Comparison of ENCODE assay signal across 15 cellular contexts in genomic region chr2:9168851-9169250, GRCh38. TPM values are rescaled to one million over a fixed set of nuclear protein-coding genes. Genes with fewer than 3 reads are reported as not detected.
DNase-seq lines count a peak whose midpoint lies in the region; ATAC-seq and TF ChIP-seq lines count a peak whose summit lies in the region.
"Had no signal": no experiment of that assay in that cellular context is flagged by ENCODE, and none has a peak within 500 bp of the region (broad histone marks: within the 10 kb centered on the region; RNA-seq: fewer than 3 reads in every experiment).

No MANE protein-coding gene starts in this region.

- ATAC-seq in HG02938 (IDR thresholded peaks at IDR 0.05; ENCODE audit: unreplicated experiment), result no peak
- ATAC-seq: activated CD8-positive, alpha-beta T cell treated with anti-CD3 and anti-CD28 coated beads, Interleukin-2, amount 10 ng/mL, durations not matched to agents 7 days and 5 days had no signal

- peak overlapping the region; percentile 30 for H3K27ac Mint-ChIP-seq in chondrocyte (ENCODE audit: unreplicated experiment)
- H3K27ac Mint-ChIP-seq: activated CD8-positive, alpha-beta T cell treated with anti-CD3 and anti-CD28 coated beads, Interleukin-2, amount 10 ng/mL, durations not matched to agents 7 days and 5 days; CD8-positive, alpha-beta memory T cell had no signal

- H3K4me1 Mint-ChIP-seq in chondrocyte (ENCODE audit: low read depth), result peaks cover 43% of the 10 kb centered on the region
- H3K4me1 Mint-ChIP-seq: CD8-positive, alpha-beta memory T cell had no signal

- H3K36me3 Mint-ChIP-seq in chondrocyte (ENCODE audit: low read depth), result no peaks in the 10 kb centered on the region
- H3K36me3 Mint-ChIP-seq: CD8-positive, alpha-beta memory T cell had no signal

- TF ChIP-seq CTCF in chondrocyte (IDR thresholded peaks at IDR 0.05), result no peak

- intact Hi-C loops in posterior vena cava (cut with DNase I), result no loop called here

- H3K9me3 Mint-ChIP-seq in chondrocyte (ENCODE audit: low read depth), result no peaks in the 10 kb centered on the region
- H3K9me3 Mint-ChIP-seq: CD8-positive, alpha-beta memory T cell had no signal

- no peaks in the 10 kb centered on the region for H3K27me3 Mint-ChIP-seq in chondrocyte (ENCODE audit: low read depth)

- H3K4me3 Mint-ChIP-seq in chondrocyte (ENCODE audit: unreplicated experiment), result no peak overlapping the region
- H3K4me3 Mint-ChIP-seq: activated CD8-positive, alpha-beta T cell treated with anti-CD3 and anti-CD28 coated beads, Interleukin-2, amount 10 ng/mL, durations not matched to agents 7 days and 5 days; CD8-positive, alpha-beta memory T cell had no signal

- peak; percentile 9 to 51 (median 25) for DNase-seq in NCI-H1417 (lab: John Stamatoyannopoulos, UW)
- no peak for DNase-seq in NCI-H1417 treated with DMSO at 0.1 percent for 48 hours (lab: John Stamatoyannopoulos, UW)
- peak; percentile 91 for DNase-seq in MV-4-11 (lab: John Stamatoyannopoulos, UW)
- no peak for DNase-seq in chondrocyte (ENCODE audit: low spot score)
- peak; percentile 63 for DNase-seq in posterior vena cava (ENCODE audit: low spot score)
- no peak for DNase-seq in NCI-H1930 (lab: John Stamatoyannopoulos, UW)
- no peak for DNase-seq in OCI-M2 (lab: John Stamatoyannopoulos, UW; ENCODE audit: unreplicated experiment)
- DNase-seq: activated CD8-positive, alpha-beta T cell treated with anti-CD3 and anti-CD28 coated beads, Interleukin-2, amount 10 ng/mL, durations not matched to agents 7 days and 5 days; CD8-positive, alpha-beta memory T cell; dorsolateral prefrontal cortex; HCEC 1CT; KG1; sigmoid colon; stimulated activated naive CD4-positive, alpha-beta T cell had no signal

RNA-seq across cellular contexts. Expression of gene ASAP2, which starts 37.8 kb away (rescaled TPM):
- total RNA-seq in chondrocyte, result 60.7 to 73.2 TPM (median 61.5 TPM) in 3 replicates
- total RNA-seq in posterior vena cava, result 10 to 100 TPM; 28.1 to 31.3 TPM
- total RNA-seq: activated CD8-positive, alpha-beta T cell treated with anti-CD3 and anti-CD28 coated beads, Interleukin-2, amount 10 ng/mL, durations not matched to agents 7 days and 5 days had no signal

Comparison
In these comparisons a context has a peak if more than half of its experiments do, and no peak if none do; other contexts are left out.
1. DNase-seq: peak in NCI-H1417 (3 of 3), MV-4-11 (single experiment) and posterior vena cava (single experiment); none in NCI-H1417 treated with DMSO at 0.1 percent for 48 hours (single experiment), chondrocyte (single experiment), NCI-H1930 (0 of 2) and OCI-M2 (single experiment).